Comparison of ENCODE assay signal across 20 cellular contexts in the genomic region with DNA sequence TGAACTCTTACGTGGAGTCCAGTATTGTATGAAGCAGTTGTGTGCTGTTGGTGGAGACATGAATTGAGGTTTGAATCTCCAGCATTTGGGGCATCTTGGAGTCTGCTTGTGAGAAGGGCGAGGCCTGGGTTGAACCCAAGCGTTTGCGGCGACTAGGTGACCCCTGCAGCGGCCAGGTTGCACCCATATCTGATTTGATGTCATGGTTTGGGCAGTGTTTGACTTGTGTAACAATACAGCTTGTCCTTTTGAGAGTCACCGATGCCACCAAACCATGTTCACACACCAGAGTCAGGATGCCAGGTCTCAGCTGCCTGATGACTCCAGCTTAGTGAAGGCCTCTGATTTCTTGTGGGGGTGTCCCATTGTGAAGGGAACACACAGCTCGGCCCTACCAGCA. TPM values are rescaled to one million over a fixed set of nuclear protein-coding genes. Genes with fewer than 3 reads are reported as not detected.
DNase-seq lines count a peak whose midpoint lies in the region; ATAC-seq and TF ChIP-seq lines count a peak whose summit lies in the region.
"Had no signal": no experiment of that assay in that cellular context is flagged by ENCODE, and none has a peak within 500 bp of the region (broad histone marks: within the 10 kb centered on the region; RNA-seq: fewer than 3 reads in every experiment).

No MANE protein-coding gene starts in this region.

- H2BK12ac ChIP-seq in trophoblast cell (ENCODE audit: low read length), result no peak overlapping the region

- H3K4me1 Mint-ChIP-seq in activated T-cell treated with anti-CD3 and anti-CD28 coated beads, Interleukin-2, amount 50 U/mL, for 4 hours (ENCODE audit: low read depth), result peaks cover 28% of the 10 kb centered on the region
- peaks cover 4% of the 10 kb centered on the region for H3K4me1 Mint-ChIP-seq in activated T-helper 17 cell treated with anti-CD3 and anti-CD28 coated beads, Interleukin-2, amount 50 U/mL, for 72 hours
- H3K4me1 Mint-ChIP-seq in chondrocyte (ENCODE audit: low read depth), result peaks cover 14% of the 10 kb centered on the region

- H3K4me1 ChIP-seq in DND-41 (ENCODE audit: insufficient read depth, low read length) (peaks cover 28% of the 10 kb centered on the region), trophoblast cell (ENCODE audit: control insufficient read depth in 1 of 2, insufficient read depth in 2 of 2, low read length in 2 of 2) (peaks cover 4 to 8% of the 10 kb centered on the region in 2 experiments)

- no peak overlapping the region for H3K23ac ChIP-seq in trophoblast cell (ENCODE audit: low read length)

- no peak overlapping the region for H2BK5ac ChIP-seq in trophoblast cell (ENCODE audit: low read depth, low read length, poor library complexity)

- H3K18ac ChIP-seq in trophoblast cell (ENCODE audit: low read length), result no peak overlapping the region

- H3K9me3 Mint-ChIP-seq in activated T-cell treated with anti-CD3 and anti-CD28 coated beads, Interleukin-2, amount 50 U/mL, for 4 hours, result no peaks in the 10 kb centered on the region
- no peaks in the 10 kb centered on the region for H3K9me3 Mint-ChIP-seq in activated T-helper 17 cell treated with anti-CD3 and anti-CD28 coated beads, Interleukin-2, amount 50 U/mL, for 72 hours
- H3K9me3 Mint-ChIP-seq in chondrocyte (ENCODE audit: low read depth), result no peaks in the 10 kb centered on the region
- H3K9me3 Mint-ChIP-seq: IgD-negative memory B cell had no signal

- no peak overlapping the region for H3K9ac ChIP-seq in DND-41 (ENCODE audit: low read depth, low read length)
- H3K9ac ChIP-seq in trophoblast cell (ENCODE audit: low read length), result no peak overlapping the region

- WGBS in trophoblast cell (ENCODE audit: extremely low coverage, insufficient coverage, insufficient read length), result no CpG with 5 or more reads among the region's 8 CpGs

- H3K79me1 ChIP-seq in trophoblast cell (ENCODE audit: low read length), result peaks cover 10% of the 10 kb centered on the region

- H3K36me3 ChIP-seq in DND-41 (ENCODE audit: insufficient read depth, low read length) (peaks cover 40% of the 10 kb centered on the region), trophoblast cell (ENCODE audit: control insufficient read depth in 1 of 2, insufficient read depth in 2 of 2, low read length in 2 of 2) (peaks cover 13 to 21% of the 10 kb centered on the region in 2 experiments)

- peak overlapping the region; percentile 88; the same call in 1 of the 2 replicates for H3K4me2 ChIP-seq in DND-41 (ENCODE audit: insufficient read depth, low read length)
- no peak overlapping the region for H3K4me2 ChIP-seq in trophoblast cell (ENCODE audit: low read length)

- H4K20me1 ChIP-seq in DND-41 (ENCODE audit: insufficient read depth, low read length), result peaks cover 43% of the 10 kb centered on the region

- TF ChIP-seq CTCF in DND-41 (IDR thresholded peaks at IDR 0.05; ENCODE audit: borderline replicate concordance, extremely low read depth, low read length, poor library complexity, severe bottlenecking), result no peak
- TF ChIP-seq CTCF in chondrocyte (IDR thresholded peaks at IDR 0.05), result no peak

- no peak overlapping the region for H4K12ac ChIP-seq in trophoblast cell (ENCODE audit: low read depth, low read length)

- H3K79me2 ChIP-seq in DND-41 (ENCODE audit: insufficient read depth, low read length) (peaks cover 73% of the 10 kb centered on the region), trophoblast cell (ENCODE audit: control insufficient read depth, insufficient read depth, low read length, poor library complexity) (peaks cover 9% of the 10 kb centered on the region)

- no peak overlapping the region for H4K91ac ChIP-seq in trophoblast cell (ENCODE audit: low read depth, low read length)

- DNase-seq in activated T-cell treated with anti-CD3 and anti-CD28 coated beads, Interleukin-2, amount 50 U/mL, for 4 hours, result no peak
- no peak for DNase-seq in activated T-cell treated with anti-CD3 and anti-CD28 coated beads, Interleukin-2, amount 50 U/mL, for 48 hours
- DNase-seq in DND-41 (no peak), trophoblast cell (no peak), chondrocyte (ENCODE audit: low spot score) (no peak), NCI-H1105 (lab: John Stamatoyannopoulos, UW) (no peak)
- DNase-seq: activated effector memory CD4-positive, alpha-beta T cell treated with Interleukin-2 at 50 U/mL for 16 hours; DMS 273 treated with DMSO at 0.1 percent for 48 hours; GDM1; kidney glomerular epithelial cell; NCI-H1436 treated with DMSO at 0.1 percent for 48 hours; NCI-H526; stimulated activated CD4-positive, alpha-beta T cell treated with anti-CD3 and anti-CD28 coated beads, Interleukin-12 subunit alpha, Interleukin-12 subunit beta, amount 100 ng/mL, for 4 hours; stimulated activated CD4-positive, alpha-beta T cell treated with anti-CD3 and anti-CD28 coated beads, Interleukin-4, amount 100 ng/mL, for 4 hours had no signal

- no peak overlapping the region for H3K27ac Mint-ChIP-seq in activated T-helper 17 cell treated with anti-CD3 and anti-CD28 coated beads, Interleukin-2, amount 50 U/mL, for 72 hours
- no peak overlapping the region for H3K27ac Mint-ChIP-seq in chondrocyte (ENCODE audit: unreplicated experiment)

- no peak overlapping the region for H2AK5ac ChIP-seq in trophoblast cell (ENCODE audit: low read length)

- no peak overlapping the region for H2AFZ ChIP-seq in DND-41 (ENCODE audit: low read depth, low read length)
- H2AFZ ChIP-seq in trophoblast cell (ENCODE audit: insufficient read depth, low read length, poor library complexity), result no peak overlapping the region

- H3K4ac ChIP-seq in trophoblast cell (ENCODE audit: low read depth, low read length), result peak overlapping the region; percentile 61

- H3K4me3 ChIP-seq in DND-41 (ENCODE audit: low read depth in 1 of 2, low read length in 2 of 2), result no peak overlapping the region
- no peak overlapping the region for H3K4me3 ChIP-seq in trophoblast cell (ENCODE audit: low read depth, low read length)
- H3K4me3 ChIP-seq: HAP-1, right atrium auricular region had no signal

- H3K4me3 Mint-ChIP-seq in activated T-cell treated with anti-CD3 and anti-CD28 coated beads, Interleukin-2, amount 50 U/mL, for 4 hours, result peak overlapping the region; percentile 38
- H3K4me3 Mint-ChIP-seq in activated T-helper 17 cell treated with anti-CD3 and anti-CD28 coated beads, Interleukin-2, amount 50 U/mL, for 72 hours, result peak overlapping the region; percentile 89
- H3K4me3 Mint-ChIP-seq in chondrocyte (ENCODE audit: unreplicated experiment), result no peak overlapping the region

- no peak overlapping the region for H3K14ac ChIP-seq in trophoblast cell (ENCODE audit: low read length)

- H3K36me3 Mint-ChIP-seq in activated T-cell treated with anti-CD3 and anti-CD28 coated beads, Interleukin-2, amount 50 U/mL, for 4 hours (ENCODE audit: insufficient read depth), result no peaks in the 10 kb centered on the region
- peaks cover 44% of the 10 kb centered on the region for H3K36me3 Mint-ChIP-seq in activated T-helper 17 cell treated with anti-CD3 and anti-CD28 coated beads, Interleukin-2, amount 50 U/mL, for 72 hours (ENCODE audit: low read depth)
- no peaks in the 10 kb centered on the region for H3K36me3 Mint-ChIP-seq in chondrocyte (ENCODE audit: low read depth)
- H3K36me3 Mint-ChIP-seq: IgD-negative memory B cell had no signal

- H3K27ac ChIP-seq in DND-41 (ENCODE audit: low read length), result no peak overlapping the region
- H3K27ac ChIP-seq in trophoblast cell (ENCODE audit: low read depth, low read length), result no peak overlapping the region
- H3K27ac ChIP-seq: right atrium auricular region had no signal

- H4K8ac ChIP-seq in trophoblast cell (ENCODE audit: low read depth, low read length), result no peak overlapping the region

- H3K27me3 ChIP-seq in DND-41 (ENCODE audit: insufficient read depth, low read length, poor library complexity) (no peaks in the 10 kb centered on the region), trophoblast cell (ENCODE audit: insufficient read depth, low read length) (no peaks in the 10 kb centered on the region)
- H3K27me3 ChIP-seq: right atrium auricular region had no signal

- H3K27me3 Mint-ChIP-seq in activated T-cell treated with anti-CD3 and anti-CD28 coated beads, Interleukin-2, amount 50 U/mL, for 4 hours (ENCODE audit: low read depth), result no peaks in the 10 kb centered on the region
- H3K27me3 Mint-ChIP-seq in activated T-helper 17 cell treated with anti-CD3 and anti-CD28 coated beads, Interleukin-2, amount 50 U/mL, for 72 hours, result no peaks in the 10 kb centered on the region
- H3K27me3 Mint-ChIP-seq in chondrocyte (ENCODE audit: low read depth), result no peaks in the 10 kb centered on the region
- H3K27me3 Mint-ChIP-seq: IgD-negative memory B cell had no signal

- no peaks in the 10 kb centered on the region for H3K9me3 ChIP-seq in DND-41 (ENCODE audit: insufficient read depth, low read length, severe bottlenecking)
- H3K9me3 ChIP-seq in trophoblast cell (ENCODE audit: insufficient read depth, low read depth, low read length), result peaks cover 2% of the 10 kb centered on the region
- H3K9me3 ChIP-seq: HAP-1, right atrium auricular region had no signal

- H2BK120ac ChIP-seq in trophoblast cell (ENCODE audit: insufficient read depth, low read length, poor library complexity), result no peak overlapping the region

- ATAC-seq in activated T-cell treated with anti-CD3 and anti-CD28 coated beads, Interleukin-2, amount 50 U/mL, for 4 hours, result no peak
- no peak for ATAC-seq in DND-41 (ENCODE audit: insufficient read depth, low read depth)
- ATAC-seq in activated T-helper 17 cell treated with anti-CD3 and anti-CD28 coated beads, Interleukin-2, amount 50 U/mL, for 72 hours (replicated peaks), result no peak
- ATAC-seq in GM21447 (IDR thresholded peaks at IDR 0.05; ENCODE audit: unreplicated experiment), result no peak
- ATAC-seq: SK-N-SH treated with all-trans-retinoic acid at 6 μM for 48 hours had no signal

RNA-seq across cellular contexts. Expression of a gene that starts 2.1 kb away (rescaled TPM):
- 10 to 100 TPM; 64.3 to 73.4 (median 68.8) TPM for total RNA-seq in activated T-cell treated with anti-CD3 and anti-CD28 coated beads, Interleukin-2, amount 50 U/mL, for 4 hours
- total RNA-seq in activated T-helper 17 cell treated with anti-CD3 and anti-CD28 coated beads, Interleukin-2, amount 50 U/mL, for 72 hours, result 10 to 100 TPM; 54.4 to 56.8 TPM
- 14.2 and 14.4 TPM in 2 replicates for polyA plus RNA-seq in trophoblast cell (2013)
- 9.6 to 12.4 TPM (median 10.4 TPM) in 3 replicates for total RNA-seq in chondrocyte

RNA-seq across cellular contexts. Expression of a gene that starts 22.3 kb away (rescaled TPM):
- total RNA-seq in activated T-cell treated with anti-CD3 and anti-CD28 coated beads, Interleukin-2, amount 50 U/mL, for 4 hours, result 100 to 1,000 TPM; 330 to 366 (median 351) TPM
- 100 to 1,000 TPM; 221 to 265 TPM for total RNA-seq in activated T-helper 17 cell treated with anti-CD3 and anti-CD28 coated beads, Interleukin-2, amount 50 U/mL, for 72 hours
- polyA plus RNA-seq in trophoblast cell (2013), result 473 and 476 TPM in 2 replicates
- total RNA-seq in chondrocyte, result 296 to 328 TPM (median 320 TPM) in 3 replicates

RNA-seq across cellular contexts. Expression of a gene that starts 36.3 kb away (rescaled TPM):
- total RNA-seq in activated T-cell treated with anti-CD3 and anti-CD28 coated beads, Interleukin-2, amount 50 U/mL, for 4 hours, result 10 to 100 TPM; 10.7 to 13.9 (median 11.0) TPM
- 10 to 100 TPM; 18.6 to 27.4 TPM for total RNA-seq in activated T-helper 17 cell treated with anti-CD3 and anti-CD28 coated beads, Interleukin-2, amount 50 U/mL, for 72 hours
- 3.2 and 3.4 TPM in 2 replicates for polyA plus RNA-seq in trophoblast cell (2013)
- total RNA-seq in chondrocyte, result 7.7 to 9.2 TPM (median 7.7 TPM) in 3 replicates

RNA-seq across cellular contexts. Expression of a gene that starts 39.2 kb away (rescaled TPM):
- total RNA-seq in activated T-cell treated with anti-CD3 and anti-CD28 coated beads, Interleukin-2, amount 50 U/mL, for 4 hours, result 100 to 1,000 TPM; 112 to 120 (median 119) TPM
- 100 to 1,000 TPM; 138 to 194 TPM for total RNA-seq in activated T-helper 17 cell treated with anti-CD3 and anti-CD28 coated beads, Interleukin-2, amount 50 U/mL, for 72 hours
- polyA plus RNA-seq in trophoblast cell (2013), result 136 and 146 TPM in 2 replicates
- total RNA-seq in chondrocyte, result 165 to 193 TPM (median 192 TPM) in 3 replicates

RNA-seq across cellular contexts. Expression of a gene that starts 46.2 kb away (rescaled TPM):
- total RNA-seq in activated T-cell treated with anti-CD3 and anti-CD28 coated beads, Interleukin-2, amount 50 U/mL, for 4 hours, result 1 to 10 TPM; 1.5 to 2.2 (median 1.7) TPM
- total RNA-seq in activated T-helper 17 cell treated with anti-CD3 and anti-CD28 coated beads, Interleukin-2, amount 50 U/mL, for 72 hours, result 10 to 100 TPM in 1 of 2 donors, 1 to 10 TPM in 1; 4.3 to 12.9 TPM
- 1.1 and 1.2 TPM in 2 replicates for polyA plus RNA-seq in trophoblast cell (2013)
- total RNA-seq in chondrocyte, result 6.3 to 7.5 TPM (median 7.4 TPM) in 3 replicates
